In the genomic region with DNA sequence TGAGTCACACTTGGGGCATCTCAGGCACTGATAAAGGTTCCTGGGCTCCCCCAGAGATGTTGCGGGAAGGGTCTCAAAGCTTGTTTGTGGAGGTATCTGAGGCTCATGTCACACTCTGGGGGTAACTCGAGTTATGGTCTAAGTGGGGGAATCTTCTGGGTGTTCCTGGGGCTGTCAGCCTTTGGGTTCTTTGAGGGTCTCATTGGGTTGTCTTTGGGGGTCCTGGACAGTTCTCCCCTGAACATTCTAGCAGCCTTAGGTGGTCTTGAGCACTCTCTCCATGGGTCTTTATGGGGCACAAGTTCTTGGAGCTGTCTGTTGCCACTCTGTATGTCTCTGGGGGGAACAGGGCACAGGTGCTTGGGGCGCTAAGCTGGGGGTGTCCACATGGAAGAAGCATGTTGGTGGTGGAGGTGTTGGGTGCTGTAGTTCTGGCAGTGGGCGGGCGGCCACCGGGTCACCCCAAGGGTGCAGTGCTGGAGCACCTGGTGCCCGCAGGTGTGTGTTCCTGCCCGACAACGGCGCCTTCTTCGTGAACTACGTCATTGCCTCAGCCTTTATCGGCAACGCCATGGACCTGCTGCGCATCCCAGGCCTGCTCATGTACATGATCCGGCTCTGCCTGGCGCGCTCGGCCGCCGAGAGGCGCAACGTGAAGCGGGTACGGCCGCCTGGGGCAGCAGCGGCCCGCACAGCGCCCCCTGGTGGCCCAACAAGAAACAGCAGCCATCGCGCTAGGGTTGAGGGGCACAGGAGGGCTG, we compare ENCODE assay signal across 8 cellular contexts. TPM values are rescaled to one million over a fixed set of nuclear protein-coding genes. Genes with fewer than 3 reads are reported as not detected.
DNase-seq lines count a peak whose midpoint lies in the region; ATAC-seq, FAIRE-seq and TF ChIP-seq lines count a peak whose summit lies in the region.

No MANE protein-coding gene starts in this region.

- H3F3A ChIP-seq in Loucy (ENCODE audit: low read depth) = no peaks in the 10 kb centered on the region

- intact Hi-C loops in breast epithelium (cut with DNase I; ENCODE audit: low total_unique reads) (loop anchor here (2.0 kb wide), 1 partner anchor 55 kb away; no protein-coding TSS in a partner anchor), kidney (cut with DNase I) (loop anchor here (5.0 kb wide), 1 partner anchor 49 kb away; no protein-coding TSS in a partner anchor)

- peak; percentile 82 to 85 for ATAC-seq in CD4-positive, CD25-positive, alpha-beta regulatory T cell (ENCODE audit: low read depth in 2 of 2)
- peak; percentile 76 for ATAC-seq in GM19452 (IDR thresholded peaks at IDR 0.05; ENCODE audit: unreplicated experiment)
- ATAC-seq in HG03439 (IDR thresholded peaks at IDR 0.05; ENCODE audit: unreplicated experiment) = no peak

- TF ChIP-seq POLR2A in breast epithelium (IDR thresholded peaks at IDR 0.05) = no peak

- H3K9ac ChIP-seq in Loucy (ENCODE audit: low read depth, low read length, poor library complexity, severe bottlenecking) (no peak overlapping the region), kidney (ENCODE audit: low read length in 2 of 2) (no peak overlapping the region)

- no peaks in the 10 kb centered on the region for H3K27me3 Mint-ChIP-seq in CD4-positive, CD25-positive, alpha-beta regulatory T cell

- H3K9me3 Mint-ChIP-seq in CD4-positive, CD25-positive, alpha-beta regulatory T cell = peaks cover 0 to 1% (median 0%) of the 10 kb centered on the region in 7 donors

- H3K9me2 ChIP-seq in Loucy (replicated peaks; ENCODE audit: low read depth, low read length) = no peaks in the 10 kb centered on the region

- H3K4me1 Mint-ChIP-seq in CD4-positive, CD25-positive, alpha-beta regulatory T cell = peaks cover 0 to 11% (median 3%) of the 10 kb centered on the region in 4 donors

- no peaks in the 10 kb centered on the region for H3K79me2 ChIP-seq in Loucy (ENCODE audit: insufficient read depth, low read length)

- H3K36me3 Mint-ChIP-seq in CD4-positive, CD25-positive, alpha-beta regulatory T cell = peaks cover 14% of the 10 kb centered on the region

- peak overlapping the region in 1 of 4 donors; percentile 17 for H3K4me3 Mint-ChIP-seq in CD4-positive, CD25-positive, alpha-beta regulatory T cell

- H2AFZ ChIP-seq in Loucy (ENCODE audit: low read length) = no peak overlapping the region

- peak overlapping the region in 1 of 3 donors; percentile 63 for H3K27ac Mint-ChIP-seq in CD4-positive, CD25-positive, alpha-beta regulatory T cell

- H3K4me3 ChIP-seq in CD4-positive, CD25-positive, alpha-beta regulatory T cell (ENCODE audit: low read depth, low read length) = no peak overlapping the region
- H3K4me3 ChIP-seq in Loucy (ENCODE audit: low read length, poor library complexity, severe bottlenecking) (no peak overlapping the region), WI38 (ENCODE audit: low read depth, low read length) (no peak overlapping the region), breast epithelium (peak overlapping the region in 1 of 3 donors; percentile 37), kidney (ENCODE audit: low read length in 2 of 2) (no peak overlapping the region)

- H3K27me3 ChIP-seq in CD4-positive, CD25-positive, alpha-beta regulatory T cell (ENCODE audit: control insufficient read depth, insufficient read depth, low read length) = no peaks in the 10 kb centered on the region
- H3K27me3 ChIP-seq in Loucy (ENCODE audit: insufficient read depth, low read length, poor library complexity, severe bottlenecking) (no peaks in the 10 kb centered on the region), breast epithelium (no peaks in the 10 kb centered on the region)

- peak; percentile 63 to 76 (median 74) for DNase-seq in CD4-positive, CD25-positive, alpha-beta regulatory T cell
- DNase-seq in breast epithelium (ENCODE audit: low spot score in 2 of 2) (peak; percentile 47 to 74), kidney (peak; percentile 89)
- DNase-seq in stimulated activated CD4-positive, alpha-beta T cell treated with anti-CD3 and anti-CD28 coated beads, Interleukin-1b, Interleukin-23, amount 100 ng/mL, for 4 hours (ENCODE audit: low read depth in 2 of 2) = peak; percentile 76 to 81

- no peak overlapping the region for H3K27ac ChIP-seq in CD4-positive, CD25-positive, alpha-beta regulatory T cell (ENCODE audit: insufficient read depth, low read length, poor library complexity, severe bottlenecking)
- H3K27ac ChIP-seq in breast epithelium (no peak overlapping the region), kidney (ENCODE audit: low read depth in 2 of 2, low read length in 2 of 2) (no peak overlapping the region)

- H4K20me1 ChIP-seq in Loucy (ENCODE audit: insufficient read depth, low read length, poor library complexity, severe bottlenecking) = no peaks in the 10 kb centered on the region

- no peak overlapping the region for H3K4me2 ChIP-seq in Loucy (ENCODE audit: low read depth, low read length, poor library complexity, severe bottlenecking)

- no peaks in the 10 kb centered on the region for H3K9me3 ChIP-seq in CD4-positive, CD25-positive, alpha-beta regulatory T cell (ENCODE audit: control insufficient read depth in 2 of 2, low read length in 2 of 2)
- H3K9me3 ChIP-seq in Loucy (ENCODE audit: insufficient read depth, low read depth, low read length) (no peaks in the 10 kb centered on the region), breast epithelium (no peaks in the 10 kb centered on the region), kidney (ENCODE audit: control insufficient read depth in 1 of 2, low read length in 2 of 2) (no peaks in the 10 kb centered on the region)

- H3K36me3 ChIP-seq in CD4-positive, CD25-positive, alpha-beta regulatory T cell (ENCODE audit: control insufficient read depth, insufficient read depth, low read length) = peaks cover 18% of the 10 kb centered on the region
- H3K36me3 ChIP-seq in Loucy (ENCODE audit: insufficient read depth, low read length) = no peaks in the 10 kb centered on the region; the same call in 1 of the 2 replicates
- peaks cover 6% of the 10 kb centered on the region for H3K36me3 ChIP-seq in breast epithelium
- peaks cover 11 to 20% of the 10 kb centered on the region in 2 donors for H3K36me3 ChIP-seq in kidney (ENCODE audit: control insufficient read depth in 1 of 2, insufficient read depth in 2 of 2, low read length in 2 of 2)

- FAIRE-seq in kidney (lab: Jason Lieb, UNC) = no peak

- H3K4me1 ChIP-seq in CD4-positive, CD25-positive, alpha-beta regulatory T cell (ENCODE audit: control insufficient read depth, insufficient read depth, low read length, poor library complexity, severe bottlenecking) = peaks cover 11% of the 10 kb centered on the region
- no peaks in the 10 kb centered on the region for H3K4me1 ChIP-seq in Loucy (ENCODE audit: insufficient read depth, low read length, poor library complexity, severe bottlenecking)
- H3K4me1 ChIP-seq in breast epithelium = no peaks in the 10 kb centered on the region
- no peaks in the 10 kb centered on the region for H3K4me1 ChIP-seq in kidney (ENCODE audit: control insufficient read depth in 1 of 2, insufficient read depth in 1 of 2, low read depth in 1 of 2, low read length in 2 of 2)

- TF ChIP-seq CTCF in Loucy (conservative IDR thresholded peaks at IDR 0.05; ENCODE audit: low read length) (peak; percentile 99), WI38 (IDR thresholded peaks at IDR 0.05; ENCODE audit: low read depth, low read length) (peak; percentile 94), breast epithelium (IDR thresholded peaks at IDR 0.05) (peak; percentile 97 to 98 (median 97)), kidney (IDR thresholded peaks at IDR 0.05; ENCODE audit: borderline replicate concordance, extremely low read depth, insufficient read depth) (peak; percentile 99)

RNA-seq across cellular contexts. Expression of a gene that starts 7.1 kb away (rescaled TPM):
- not detected for total RNA-seq in CD4-positive, CD25-positive, alpha-beta regulatory T cell
- polyA plus RNA-seq in CD4-positive, CD25-positive, alpha-beta regulatory T cell = not detected
- 1 to 10 TPM; 1.1 to 3.8 (median 2.9) TPM for total RNA-seq in breast epithelium
- total RNA-seq in kidney = 2.3 TPM
- polyA plus RNA-seq in kidney (ENCODE audit: insufficient read depth, low read depth, low replicate concordance) = 0.39 TPM

RNA-seq across cellular contexts. Expression of a gene that starts 24.2 kb away (rescaled TPM):
- total RNA-seq in CD4-positive, CD25-positive, alpha-beta regulatory T cell = 20.5 TPM
- 1 to 10 TPM; 1.3 to 2.3 (median 1.4) TPM for polyA plus RNA-seq in CD4-positive, CD25-positive, alpha-beta regulatory T cell
- total RNA-seq in breast epithelium = 10 to 100 TPM; 16.7 to 21.8 (median 18.9) TPM
- 27.3 TPM for total RNA-seq in kidney
- polyA plus RNA-seq in kidney (ENCODE audit: insufficient read depth, low read depth, low replicate concordance) = 18.2 TPM

RNA-seq across cellular contexts. Expression of a gene that starts 24.3 kb away (rescaled TPM):
- total RNA-seq in CD4-positive, CD25-positive, alpha-beta regulatory T cell = 11.8 TPM
- polyA plus RNA-seq in CD4-positive, CD25-positive, alpha-beta regulatory T cell = 100 to 1,000 TPM in 1 of 4 donors, 10 to 100 TPM in 3; 72.3 to 101 (median 86.5) TPM
- total RNA-seq in breast epithelium = 10 to 100 TPM; 24.6 to 55.7 (median 30.4) TPM
- total RNA-seq in kidney = 27.9 TPM
- polyA plus RNA-seq in kidney (ENCODE audit: insufficient read depth, low read depth, low replicate concordance) = 71.5 TPM
